In the genomic region with DNA sequence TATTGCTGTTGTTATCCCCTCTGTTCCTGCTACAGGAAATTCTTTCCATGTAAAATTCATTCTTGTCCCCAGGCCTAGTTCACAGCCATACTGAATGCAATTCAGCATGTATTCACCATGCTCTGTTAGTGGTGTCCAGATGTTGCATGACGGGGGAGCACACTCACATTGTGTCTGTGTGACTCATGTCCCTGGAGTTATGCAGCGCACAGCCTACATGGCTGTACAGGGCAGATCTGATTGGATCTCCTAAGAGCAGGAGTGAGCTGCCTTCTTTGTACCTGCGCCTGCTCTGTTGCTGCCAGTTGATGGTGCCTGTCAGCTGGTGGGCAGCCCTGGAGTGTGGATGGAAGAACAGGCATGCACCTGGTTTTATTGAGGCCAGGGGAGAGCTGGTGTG, we compare ENCODE assay signal across 16 cellular contexts. TPM values are rescaled to one million over a fixed set of nuclear protein-coding genes. Genes with fewer than 3 reads are reported as not detected.
DNase-seq lines count a peak whose midpoint lies in the region; ATAC-seq and TF ChIP-seq lines count a peak whose summit lies in the region.
"Had no signal": no experiment of that assay in that cellular context is flagged by ENCODE, and none has a peak within 500 bp of the region (broad histone marks: within the 10 kb centered on the region; RNA-seq: fewer than 3 reads in every experiment).

No MANE protein-coding gene starts in this region.

- peak; percentile 87 for DNase-seq in ELR (ENCODE audit: low read depth)
- peak; percentile 69 for DNase-seq in RWPE1 (ENCODE audit: low spot score)
- DNase-seq in epithelial cell of esophagus (ENCODE audit: low read depth) = peak; percentile 84
- peak; percentile 99 for DNase-seq in osteoblast (ENCODE audit: insufficient read length, low spot score, missing footprints)
- DNase-seq in SKM-1 (lab: John Stamatoyannopoulos, UW; ENCODE audit: unreplicated experiment) = no peak
- no peak for DNase-seq in AML-193 (lab: John Stamatoyannopoulos, UW)
- DNase-seq in activated naive CD4-positive, alpha-beta T cell treated with anti-CD3 and anti-CD28 coated beads for 36 hours = no peak
- DNase-seq: activated CD4-positive, alpha-beta T cell treated with anti-CD3 and anti-CD28 coated beads for 4 hours; glutamatergic neuron; NCI-H187 treated with DMSO at 0.1 percent for 48 hours; NK-92 treated with Interleukin-12 subunit alpha and Interleukin-12 subunit beta, amount 100 ng/mL, for 24 hours had no signal

- H3K4me1 Mint-ChIP-seq in activated naive CD4-positive, alpha-beta T cell treated with anti-CD3 and anti-CD28 coated beads for 36 hours (ENCODE audit: low read depth) = peaks cover 1% of the 10 kb centered on the region

- H3K27ac Mint-ChIP-seq in activated naive CD4-positive, alpha-beta T cell treated with anti-CD3 and anti-CD28 coated beads for 36 hours = no peak overlapping the region
- H3K27ac Mint-ChIP-seq: GM23338, neural progenitor cell had no signal

- intact Hi-C loops in activated naive CD4-positive, alpha-beta T cell treated with anti-CD3 and anti-CD28 coated beads for 36 hours (cut with micrococcal nuclease) = no loop called here

- no peaks in the 10 kb centered on the region for H3K9me3 Mint-ChIP-seq in activated naive CD4-positive, alpha-beta T cell treated with anti-CD3 and anti-CD28 coated beads for 36 hours
- H3K9me3 Mint-ChIP-seq: central memory CD8-positive, alpha-beta T cell; GM23338; neural progenitor cell had no signal

- TF ChIP-seq CTCF in RWPE1 (conservative IDR thresholded peaks at IDR 0.05; ENCODE audit: low read depth) = no peak
- no peak for TF ChIP-seq CTCF in epithelial cell of esophagus (IDR thresholded peaks at IDR 0.05; ENCODE audit: insufficient read depth, low read depth, low read length, missing control alignments)
- no peak for TF ChIP-seq CTCF in osteoblast (IDR thresholded peaks at IDR 0.05; ENCODE audit: extremely low read depth, low read depth, low read length)

- H3K4me1 ChIP-seq in osteoblast (ENCODE audit: insufficient read depth, low read length) = peaks cover 10% of the 10 kb centered on the region
- H3K4me1 ChIP-seq: neural progenitor cell had no signal

- CTCF ChIA-PET in RWPE1 (lab: Yijun Ruan, JAX) = interaction anchor here (0.6 to 1.3 kb wide), 2 partner anchors 20 to 811 kb away, joined by 5 to 6 read pairs; no protein-coding TSS in a partner anchor
- CTCF ChIA-PET in activated naive CD4-positive, alpha-beta T cell treated with anti-CD3 and anti-CD28 coated beads for 36 hours (lab: Charles Lee) = interaction anchor here (1.2 to 2.7 kb wide), 2 partner anchors 20 to 23 kb away, joined by 3 to 9 read pairs; no protein-coding TSS in a partner anchor

- no peaks in the 10 kb centered on the region for H3K27me3 Mint-ChIP-seq in activated naive CD4-positive, alpha-beta T cell treated with anti-CD3 and anti-CD28 coated beads for 36 hours (ENCODE audit: low read depth)
- H3K27me3 Mint-ChIP-seq: central memory CD8-positive, alpha-beta T cell had no signal

- H3K4me3 Mint-ChIP-seq in activated naive CD4-positive, alpha-beta T cell treated with anti-CD3 and anti-CD28 coated beads for 36 hours = no peak overlapping the region
- H3K4me3 Mint-ChIP-seq: central memory CD8-positive, alpha-beta T cell; GM23338; neural progenitor cell had no signal

- no peaks in the 10 kb centered on the region for H3K36me3 ChIP-seq in osteoblast (ENCODE audit: insufficient read depth, low read length)
- H3K36me3 ChIP-seq: neural progenitor cell had no signal

- H3K27ac ChIP-seq in RWPE1 (no peak overlapping the region), osteoblast (ENCODE audit: low read depth, low read length) (no peak overlapping the region)
- H3K27ac ChIP-seq: neural progenitor cell had no signal

- peaks cover 4% of the 10 kb centered on the region for H3K36me3 Mint-ChIP-seq in activated naive CD4-positive, alpha-beta T cell treated with anti-CD3 and anti-CD28 coated beads for 36 hours (ENCODE audit: low read depth)
- H3K36me3 Mint-ChIP-seq: neural progenitor cell had no signal

- H3K79me2 ChIP-seq in osteoblast (ENCODE audit: insufficient read depth, low read length) = no peaks in the 10 kb centered on the region

- ATAC-seq in GM21390 (IDR thresholded peaks at IDR 0.05; ENCODE audit: unreplicated experiment) = no peak
- ATAC-seq: GM23338 had no signal

- no peak overlapping the region for H3K4me3 ChIP-seq in epithelial cell of esophagus (ENCODE audit: low read length)
- no peak overlapping the region for H3K4me3 ChIP-seq in osteoblast (ENCODE audit: insufficient read depth, low read length)
- H3K4me3 ChIP-seq: GM23338, neural progenitor cell had no signal

- H3K9me3 ChIP-seq in osteoblast (ENCODE audit: low read depth, low read length) = no peaks in the 10 kb centered on the region

- H3K4me2 ChIP-seq in osteoblast (ENCODE audit: insufficient read depth, low read length) = no peak overlapping the region
- H3K4me2 ChIP-seq: GM23338, neural progenitor cell had no signal

- POLR2A ChIA-PET in RWPE1 (lab: Yijun Ruan, JAX; ENCODE audit: low non-redundant PET) = no interaction called here

- peaks cover 3% of the 10 kb centered on the region for H4K20me1 ChIP-seq in osteoblast (ENCODE audit: insufficient read depth, low read length)

- H3K27me3 ChIP-seq in osteoblast (ENCODE audit: insufficient read depth, low read length) = no peaks in the 10 kb centered on the region
- H3K27me3 ChIP-seq: neural progenitor cell had no signal

- no peak overlapping the region for H2AFZ ChIP-seq in osteoblast (ENCODE audit: low read length)
- H2AFZ ChIP-seq: GM23338, neural progenitor cell had no signal

RNA-seq across cellular contexts. Expression of gene HTR6, which starts 17.6 kb away (rescaled TPM):
- total RNA-seq in osteoblast = under 0.01 TPM in 1 of 2 replicates, not detected in the other
- under 1 TPM; 0.19 to 0.37 TPM for total RNA-seq in activated naive CD4-positive, alpha-beta T cell treated with anti-CD3 and anti-CD28 coated beads for 36 hours
- total RNA-seq: liver had no signal

RNA-seq across cellular contexts. Expression of gene NBL1, which starts 38.1 kb away (rescaled TPM):
- total RNA-seq in osteoblast = 88.7 and 114 TPM in 2 replicates
- 10 to 100 TPM; 12.2 to 15.2 TPM for total RNA-seq in activated naive CD4-positive, alpha-beta T cell treated with anti-CD3 and anti-CD28 coated beads for 36 hours

Comparison
In these comparisons a context has a peak if more than half of its experiments do, and no peak if none do; other contexts are left out.
1. DNase-seq: peak in ELR (single experiment), RWPE1 (single experiment), epithelial cell of esophagus (single experiment) and osteoblast (single experiment); none in SKM-1 (single experiment), AML-193 (0 of 2) and activated naive CD4-positive, alpha-beta T cell treated with anti-CD3 and anti-CD28 coated beads for 36 hours (single experiment).